ENCODE assay signal across 23 cellular contexts in the genomic region with DNA sequence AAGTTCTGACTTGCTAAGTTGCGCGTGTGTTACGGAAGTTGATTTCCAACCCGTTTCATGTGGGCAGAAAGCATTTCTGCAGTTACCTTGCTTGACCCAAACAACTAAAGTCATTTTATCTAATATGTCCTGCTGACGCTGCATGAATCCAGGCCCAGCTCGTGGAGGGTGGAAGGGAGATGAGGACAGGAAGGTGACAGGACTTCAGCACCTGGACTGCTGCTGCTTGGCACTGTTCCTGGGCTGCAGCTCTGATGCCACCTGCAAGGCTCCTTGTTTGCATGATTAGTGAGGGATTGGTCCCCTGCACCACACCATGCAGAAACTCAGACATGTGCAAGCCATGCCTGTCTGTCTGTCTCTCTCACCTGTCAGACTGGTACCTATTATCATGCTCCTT.
DNase-seq lines count a peak whose midpoint lies in the region; ATAC-seq, FAIRE-seq and TF ChIP-seq lines count a peak whose summit lies in the region.
"Had no signal": no experiment of that assay in that cellular context is flagged by ENCODE, and none has a peak within 500 bp of the region (broad histone marks: within the 10 kb centered on the region; RNA-seq: fewer than 3 reads in every experiment).

No MANE protein-coding gene starts in this region.

- no peak overlapping the region for H3K4me2 ChIP-seq in astrocyte (ENCODE audit: low read length)
- H3K4me2 ChIP-seq: BLaER1, GM23338 had no signal

- no peak overlapping the region for H3K4me3 Mint-ChIP-seq in astrocyte (ENCODE audit: unreplicated experiment)
- H3K4me3 Mint-ChIP-seq: B cell; CD4-positive, CD25-positive, alpha-beta regulatory T cell; CD8-positive, alpha-beta T cell; GM23338; H9 had no signal

- no peaks in the 10 kb centered on the region for H3K9me3 ChIP-seq in astrocyte (ENCODE audit: insufficient read depth, low read depth, low read length)
- H3K9me3 ChIP-seq: BLaER1, Caco-2 had no signal

- TF ChIP-seq CTCF in astrocyte (IDR thresholded peaks at IDR 0.05; ENCODE audit: insufficient read depth, low read depth, low read length) = no peak

- no peaks in the 10 kb centered on the region for H3K36me3 Mint-ChIP-seq in astrocyte (ENCODE audit: low read depth, unreplicated experiment)
- H3K36me3 Mint-ChIP-seq: CD4-positive, CD25-positive, alpha-beta regulatory T cell; CD8-positive, alpha-beta T cell had no signal

- H2AFZ ChIP-seq in astrocyte (ENCODE audit: low read depth, low read length) = no peak overlapping the region
- H2AFZ ChIP-seq: GM23338 had no signal

- peaks cover 63% of the 10 kb centered on the region for H3K27me3 Mint-ChIP-seq in astrocyte (ENCODE audit: low read depth, unreplicated experiment)

- H3K4me1 Mint-ChIP-seq in astrocyte (ENCODE audit: low read depth, unreplicated experiment) = no peaks in the 10 kb centered on the region

- DNase-seq in NCI-H146 (lab: John Stamatoyannopoulos, UW) = peak; percentile 1
- DNase-seq in NCI-H146 treated with DMSO at 0.1 percent for 48 hours (lab: John Stamatoyannopoulos, UW; ENCODE audit: unreplicated experiment) = no peak
- DNase-seq in NCI-H748 (lab: John Stamatoyannopoulos, UW; ENCODE audit: unreplicated experiment) = peak; percentile 1
- DNase-seq in NCI-H748 treated with DMSO at 0.1 percent for 48 hours (lab: John Stamatoyannopoulos, UW) = no peak
- no peak for DNase-seq in astrocyte (ENCODE audit: low read depth)
- DNase-seq in central memory CD4-positive, alpha-beta T cell = no peak
- DNase-seq: Caco-2; CD4-positive, CD25-positive, alpha-beta regulatory T cell; CD8-positive, alpha-beta T cell; DMS153; DND-41; H9 had no signal

- no peaks in the 10 kb centered on the region for H3K4me1 ChIP-seq in astrocyte (ENCODE audit: insufficient read depth, low read length)
- H3K4me1 ChIP-seq: BLaER1, Caco-2 had no signal

- H3K9ac ChIP-seq in astrocyte (ENCODE audit: low read length) = no peak overlapping the region
- H3K9ac ChIP-seq: BLaER1 had no signal

- no peak overlapping the region for H3K27ac ChIP-seq in astrocyte (ENCODE audit: low read depth, low read length)
- H3K27ac ChIP-seq: 22Rv1, BLaER1, C4-2B had no signal

- no peaks in the 10 kb centered on the region for H3K36me3 ChIP-seq in astrocyte (ENCODE audit: insufficient read depth, low read length)
- H3K36me3 ChIP-seq: BLaER1 had no signal

- ATAC-seq in GM21723 (IDR thresholded peaks at IDR 0.05; ENCODE audit: unreplicated experiment) = no peak
- ATAC-seq: CD8-positive, alpha-beta T cell; GM23338; HCT116 had no signal

- no peaks in the 10 kb centered on the region for H3K9me3 Mint-ChIP-seq in astrocyte (ENCODE audit: unreplicated experiment)
- H3K9me3 Mint-ChIP-seq: CD8-positive, alpha-beta T cell had no signal

- H3K27me3 ChIP-seq in astrocyte (ENCODE audit: insufficient read depth, low read length) = peaks cover 5% of the 10 kb centered on the region

- peak overlapping the region; percentile 60 for H3K27ac Mint-ChIP-seq in astrocyte (ENCODE audit: unreplicated experiment)
- H3K27ac Mint-ChIP-seq: B cell; CD4-positive, CD25-positive, alpha-beta regulatory T cell; CD8-positive, alpha-beta T cell; GM23338; H9 had no signal

- no peaks in the 10 kb centered on the region for H4K20me1 ChIP-seq in astrocyte (ENCODE audit: insufficient read depth, low read length)
- H4K20me1 ChIP-seq: BLaER1 had no signal

- H3K79me2 ChIP-seq in astrocyte (ENCODE audit: insufficient read depth, low read length) = no peaks in the 10 kb centered on the region

- no peak for FAIRE-seq in astrocyte (lab: Jason Lieb, UNC)
- FAIRE-seq: A204.1, G401.6, GM12892, GM19239 had no signal

- H3K4me3 ChIP-seq in astrocyte (ENCODE audit: insufficient read depth, low read depth, low read length) = no peak overlapping the region
- H3K4me3 ChIP-seq: BLaER1, GM23338 had no signal

Comparison
In these comparisons a context has a peak if more than half of its experiments do, and no peak if none do; other contexts are left out.
1. DNase-seq: peak in NCI-H146 (single experiment) and NCI-H748 (single experiment); none in NCI-H146 treated with DMSO at 0.1 percent for 48 hours (single experiment), NCI-H748 treated with DMSO at 0.1 percent for 48 hours (single experiment), astrocyte (single experiment) and central memory CD4-positive, alpha-beta T cell (single experiment).